8 cellular contexts compared by ENCODE assay signal in the genomic region with DNA sequence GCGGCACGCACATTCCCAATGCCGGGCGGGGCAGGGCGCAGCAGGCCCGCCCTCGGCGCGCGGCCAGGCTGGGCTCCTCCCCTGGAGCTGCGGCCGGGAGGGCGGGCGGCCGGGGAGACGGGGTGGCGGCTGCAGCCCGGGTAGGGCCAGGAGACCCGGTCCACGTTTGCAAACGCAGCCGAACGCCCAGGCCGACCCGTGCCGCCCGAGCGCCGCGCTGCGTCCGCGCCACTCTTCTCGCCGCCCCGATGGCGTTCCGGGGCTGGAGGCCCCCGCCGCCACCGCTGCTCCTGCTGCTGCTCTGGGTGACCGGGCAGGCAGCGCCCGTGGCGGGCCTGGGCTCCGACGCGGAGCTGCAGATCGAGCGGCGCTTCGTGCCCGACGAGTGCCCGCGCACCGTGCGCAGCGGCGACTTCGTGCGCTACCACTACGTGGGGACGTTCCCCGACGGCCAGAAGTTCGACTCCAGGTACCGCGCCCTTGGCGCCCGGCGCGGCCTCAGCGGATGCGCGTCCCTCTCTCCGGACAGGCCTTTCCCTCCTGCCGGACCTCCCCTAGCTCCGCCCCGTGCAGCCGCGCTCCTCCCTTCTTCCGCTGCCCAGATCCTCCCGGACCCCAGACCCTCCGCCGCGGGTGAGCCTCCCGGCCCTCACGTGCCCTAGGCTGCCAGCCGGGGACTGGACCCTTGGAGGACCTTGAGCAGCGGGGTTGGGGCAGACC. TPM values are rescaled to one million over a fixed set of nuclear protein-coding genes. Genes with fewer than 3 reads are reported as not detected.
DNase-seq lines count a peak whose midpoint lies in the region; ATAC-seq, FAIRE-seq and TF ChIP-seq lines count a peak whose summit lies in the region.

A gene with protein sequence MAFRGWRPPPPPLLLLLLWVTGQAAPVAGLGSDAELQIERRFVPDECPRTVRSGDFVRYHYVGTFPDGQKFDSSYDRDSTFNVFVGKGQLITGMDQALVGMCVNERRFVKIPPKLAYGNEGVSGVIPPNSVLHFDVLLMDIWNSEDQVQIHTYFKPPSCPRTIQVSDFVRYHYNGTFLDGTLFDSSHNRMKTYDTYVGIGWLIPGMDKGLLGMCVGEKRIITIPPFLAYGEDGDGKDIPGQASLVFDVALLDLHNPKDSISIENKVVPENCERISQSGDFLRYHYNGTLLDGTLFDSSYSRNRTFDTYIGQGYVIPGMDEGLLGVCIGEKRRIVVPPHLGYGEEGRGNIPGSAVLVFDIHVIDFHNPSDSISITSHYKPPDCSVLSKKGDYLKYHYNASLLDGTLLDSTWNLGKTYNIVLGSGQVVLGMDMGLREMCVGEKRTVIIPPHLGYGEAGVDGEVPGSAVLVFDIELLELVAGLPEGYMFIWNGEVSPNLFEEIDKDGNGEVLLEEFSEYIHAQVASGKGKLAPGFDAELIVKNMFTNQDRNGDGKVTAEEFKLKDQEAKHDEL (plus strand): TSS at position 115 of the 720 bp plus-strand sequence. CDS start 134 bp downstream, at position 249.

- H2AFZ ChIP-seq in IMR-90 (replicated peaks; ENCODE audit: low read length, poor library complexity), result peak within 1 kb of the TSS; percentile 99

- peak within 1 kb of the TSS; percentile 94 for H3K56ac ChIP-seq in IMR-90 (ENCODE audit: extremely low read depth, insufficient read depth, low read length)

- intact Hi-C loops in IMR-90 (cut with micrococcal nuclease), result loop anchor here (5.0 kb wide), 1 partner anchor 150 kb away; a partner anchor contains a TSS

- FAIRE-seq in small intestine (lab: Jason Lieb, UNC), result no peak

- H3K9me3 ChIP-seq in IMR-90 (ENCODE audit: control insufficient read depth, insufficient read depth, low read length), result no peaks in the 10 kb centered on the region
- no peaks in the 10 kb centered on the region for H3K9me3 ChIP-seq in SK-N-MC (ENCODE audit: low read depth, low read length)
- H3K9me3 ChIP-seq in small intestine (ENCODE audit: control insufficient read depth, low read depth), result no peaks in the 10 kb centered on the region

- TF ChIP-seq POLR2A in IMR-90 (IDR thresholded peaks at IDR 0.05; ENCODE audit: low read depth, low read length), result peak; percentile 38

- H3K4ac ChIP-seq in IMR-90 (ENCODE audit: low read depth, low read length), result peak within 1 kb of the TSS; percentile 98

- peak within 1 kb of the TSS; percentile 94 to 98 for H4K8ac ChIP-seq in IMR-90 (ENCODE audit: low read depth in 2 of 2, low read length in 2 of 2)

- H3K4me1 ChIP-seq in IMR-90 (ENCODE audit: control insufficient read depth, insufficient read depth, low read length), result peaks cover 5% of the 10 kb centered on the region
- no peaks in the 10 kb centered on the region for H3K4me1 ChIP-seq in small intestine (ENCODE audit: control insufficient read depth in 2 of 2, insufficient read depth in 1 of 2, low read depth in 1 of 2, low read length in 1 of 2)

- no peaks in the 10 kb centered on the region for H3K36me3 ChIP-seq in IMR-90 (ENCODE audit: control insufficient read depth, insufficient read depth, low read length)
- H3K36me3 ChIP-seq in SK-N-MC (ENCODE audit: insufficient read depth, low read length), result no peaks in the 10 kb centered on the region
- no peaks in the 10 kb centered on the region for H3K36me3 ChIP-seq in kidney epithelial cell (ENCODE audit: control insufficient read depth, insufficient read depth, low read length)
- H3K36me3 ChIP-seq in small intestine (ENCODE audit: control insufficient read depth in 2 of 2, insufficient read depth in 2 of 2, low read length in 2 of 2), result no peaks in the 10 kb centered on the region

- in situ Hi-C loops in IMR-90 (cut with MboI; ENCODE audit: low sequenced_read_pairs), result no loop called here

- H4K20me1 ChIP-seq in IMR-90 (ENCODE audit: insufficient read depth, low read length), result no peaks in the 10 kb centered on the region

- peak; percentile 25 for DNase-seq in activated T-cell treated with anti-CD3 and anti-CD28 coated beads for 48 hours (ENCODE audit: low read depth)
- DNase-seq in activated T-cell treated with anti-CD3 and anti-CD28 coated beads for 4 hours, result no peak
- peak; percentile 79 for DNase-seq in IMR-90
- no peak for DNase-seq in SK-N-MC (ENCODE audit: low read depth, low spot score)
- peak; percentile 67 for DNase-seq in cortex of kidney (lab: John Stamatoyannopoulos, UW)
- no peak for DNase-seq in kidney epithelial cell (ENCODE audit: low read depth)
- DNase-seq in small intestine, result peak; percentile 94

- BruUV-seq in IMR-90 (replicated peaks; lab: Mats Ljungman, UMichigan), result TSS peak; percentile 57

- no peak for TF ChIP-seq RAD21 in IMR-90 (IDR thresholded peaks at IDR 0.05; ENCODE audit: low read length)

- peak within 1 kb of the TSS; percentile 96 for H3K14ac ChIP-seq in IMR-90 (replicated peaks; ENCODE audit: low read depth, low read length)

- no peak for TF ChIP-seq CTCF in IMR-90 (conservative IDR thresholded peaks at IDR 0.05; ENCODE audit: low read depth, low read length)
- no peak for TF ChIP-seq CTCF in kidney epithelial cell (IDR thresholded peaks at IDR 0.05; ENCODE audit: insufficient read depth, low read length, poor library complexity, severe bottlenecking)

- H3K4me3 ChIP-seq in IMR-90 (ENCODE audit: insufficient read depth, low read depth, low read length), result peak within 1 kb of the TSS; percentile 61
- H3K4me3 ChIP-seq in SK-N-MC, result peak within 1 kb of the TSS; percentile 76
- peak within 1 kb of the TSS; percentile 96 for H3K4me3 ChIP-seq in kidney epithelial cell (ENCODE audit: low read depth, low read length)
- peak within 1 kb of the TSS; percentile 65 to 75 for H3K4me3 ChIP-seq in small intestine (ENCODE audit: low read depth in 1 of 2, low read length in 2 of 2)

- H3K23ac ChIP-seq in IMR-90 (ENCODE audit: low read depth, low read length), result peak within 1 kb of the TSS; percentile 95

- CTCF ChIA-PET in IMR-90 (lab: Yijun Ruan, JAX), result interaction anchor here (0.6 kb wide), 1 partner anchor 92 kb away, joined by 7 read pairs; no protein-coding TSS in a partner anchor

- H3K4me2 ChIP-seq in IMR-90 (ENCODE audit: low read depth, low read length), result peak within 1 kb of the TSS; percentile 94

- POLR2A ChIA-PET in IMR-90 (lab: Charles Lee; ENCODE audit: unreplicated experiment), result interaction anchor here (1.0 kb wide), 1 partner anchor 15 kb away, joined by 5 read pairs; no protein-coding TSS in a partner anchor

- no peaks in the 10 kb centered on the region for H3K27me3 ChIP-seq in IMR-90 (ENCODE audit: control insufficient read depth, insufficient read depth, low read length)
- H3K27me3 ChIP-seq in kidney epithelial cell (ENCODE audit: control insufficient read depth, insufficient read depth, low read length), result no peaks in the 10 kb centered on the region
- no peaks in the 10 kb centered on the region for H3K27me3 ChIP-seq in small intestine (ENCODE audit: control insufficient read depth in 2 of 2, insufficient read depth in 2 of 2, low read length in 2 of 2)

- peak within 1 kb of the TSS; percentile 93 for H3K9ac ChIP-seq in IMR-90 (ENCODE audit: low read depth, low read length)
- peak within 1 kb of the TSS; percentile 68 for H3K9ac ChIP-seq in SK-N-MC (ENCODE audit: insufficient read length)

- peak within 1 kb of the TSS; percentile 96 for H4K5ac ChIP-seq in IMR-90 (ENCODE audit: low read depth, low read length)

- peak within 1 kb of the TSS; percentile 93 for H3K18ac ChIP-seq in IMR-90 (ENCODE audit: low read depth, low read length)

- peak within 1 kb of the TSS; percentile 99 for H2AK9ac ChIP-seq in IMR-90 (replicated peaks; ENCODE audit: low read depth, low read length, poor library complexity)

- peak within 1 kb of the TSS; percentile 71; the same call in 2 of the 3 replicates for H2BK15ac ChIP-seq in IMR-90 (ENCODE audit: low read depth, low read length)

- H2AK5ac ChIP-seq in IMR-90 (ENCODE audit: low read depth, low read length), result peak within 1 kb of the TSS; percentile 97

- peak within 1 kb of the TSS; percentile 92 for H3K27ac ChIP-seq in IMR-90 (ENCODE audit: insufficient read depth, low read length)
- H3K27ac ChIP-seq in SK-N-MC, result no peak within 1 kb of the TSS
- peak within 1 kb of the TSS; percentile 88 to 95 for H3K27ac ChIP-seq in small intestine (ENCODE audit: low read depth in 1 of 2, low read length in 1 of 2)

- WGBS in IMR-90 (ENCODE audit: extremely low coverage in 2 of 2, insufficient read length in 1 of 2), 2 experiments, result 0% methylated on average over 34 of the region's 91 CpGs; no CpG with 5 or more reads in 1 of the 2 experiments
- 0 to 1% (median 1%) methylated on average over 34 to 91 of the region's 91 CpGs for WGBS in small intestine, 3 donors

- peaks cover 17 to 43% of the 10 kb centered on the region in 2 experiments for H3K79me1 ChIP-seq in IMR-90 (ENCODE audit: low read depth in 1 of 2, low read length in 2 of 2)

- H2BK20ac ChIP-seq in IMR-90 (ENCODE audit: low read depth, low read length), result 0 out of 2 replicates have a peak within 1 kb of the TSS, but pooled peaks have one; percentile 2

- peaks cover 6% of the 10 kb centered on the region; the same call in 1 of the 2 replicates for H3K9me1 ChIP-seq in IMR-90 (ENCODE audit: insufficient read depth, low read length)

- H2BK5ac ChIP-seq in IMR-90 (ENCODE audit: low read depth, low read length, poor library complexity, severe bottlenecking), result peak within 1 kb of the TSS; percentile 85

- peak within 1 kb of the TSS; percentile 94 for H4K91ac ChIP-seq in IMR-90 (ENCODE audit: insufficient read depth, low read depth, low read length)

- dilution Hi-C loops in IMR-90 (cut with HindIII; ENCODE audit: low sequenced_read_pairs, unreplicated experiment), result no loop called here

- ATAC-seq in GM21825 (IDR thresholded peaks at IDR 0.05; ENCODE audit: unreplicated experiment), result peak; percentile 87
- ATAC-seq in IMR-90 (ENCODE audit: low read depth), result peak; percentile 94

- peak within 1 kb of the TSS; percentile 69 for H2BK120ac ChIP-seq in IMR-90 (ENCODE audit: low read depth, low read length)

TF ChIP-seq in IMR-90, 13 proteins besides CTCF, POLR2A, EP300 and RAD21 (continues in another document):
- TF ChIP-seq RCOR1 (IDR thresholded peaks at IDR 0.05; ENCODE audit: insufficient replicate concordance, low read length) (no peak), SMC3 (IDR thresholded peaks at IDR 0.05; ENCODE audit: low read depth, low read length) (no peak), BHLHE40 (IDR thresholded peaks at IDR 0.05; ENCODE audit: low read depth, low read length) (peak; percentile 79)

RNA-seq across cellular contexts. Expression of the gene that starts here (rescaled TPM):
- total RNA-seq in IMR-90 (2012; rRNA removed), result 146 and 191 TPM in 2 replicates
- 99.0 and 126 TPM in 2 replicates for polyA plus RNA-seq in IMR-90 (2012; rRNA removed)
- 82.9 and 154 TPM in 2 replicates for polyA plus RNA-seq in IMR-90 (2012; cell fraction: cytosol; rRNA removed)
- polyA plus RNA-seq in IMR-90 (2012; cell fraction: nucleus; rRNA removed; ENCODE audit: low replicate concordance), result 58.8 and 68.7 TPM in 2 replicates
- 107 TPM in 2 replicates for total RNA-seq in kidney epithelial cell
- 10 to 100 TPM in 1 of 3 donors, 1 to 10 TPM in 2; 8.1 to 32.9 (median 8.1) TPM for polyA plus RNA-seq in small intestine

Comparison
In these comparisons a context has a peak if more than half of its experiments do, and no peak if none do; other contexts are left out.
1. DNase-seq: peak in activated T-cell treated with anti-CD3 and anti-CD28 coated beads for 48 hours (single experiment), IMR-90 (single experiment), cortex of kidney (single experiment) and small intestine (single experiment); none in activated T-cell treated with anti-CD3 and anti-CD28 coated beads for 4 hours (single experiment), SK-N-MC (single experiment) and kidney epithelial cell (single experiment).
2. Peak in every context shown above with its lines, with median percentiles within 50 percentile points of each other: H3K4me3 ChIP-seq.